ENCODE assay signal across 16 cellular contexts in the genomic region with DNA sequence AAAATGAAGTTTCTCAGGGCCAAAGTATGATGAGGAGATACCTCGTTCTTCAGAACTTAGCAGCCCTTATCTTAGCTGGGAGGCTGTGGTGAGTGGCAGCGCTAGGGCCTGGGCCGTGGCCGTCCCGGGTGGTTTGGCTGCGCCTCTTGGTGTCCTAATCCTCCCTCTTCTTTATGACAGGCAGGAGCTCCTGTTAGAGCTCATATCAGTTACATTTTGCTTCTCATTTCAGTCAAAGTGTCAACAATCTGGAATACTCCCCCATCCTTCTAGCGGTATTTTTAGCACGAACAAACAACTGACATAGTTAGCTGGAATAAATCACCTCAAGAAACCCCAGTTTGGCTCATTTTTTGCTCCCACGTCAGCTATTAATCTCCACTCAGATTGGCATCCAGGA.
DNase-seq lines count a peak whose midpoint lies in the region; TF ChIP-seq lines count a peak whose summit lies in the region.
"Had no signal": no experiment of that assay in that cellular context is flagged by ENCODE, and none has a peak within 500 bp of the region (broad histone marks: within the 10 kb centered on the region; RNA-seq: fewer than 3 reads in every experiment).

No MANE protein-coding gene starts in this region.

- H2AFZ ChIP-seq in OCI-LY7 (ENCODE audit: low read length) = peak overlapping the region; percentile 45; the same call in 1 of the 2 replicates

- H3K27me3 ChIP-seq in ovary = no peaks in the 10 kb centered on the region
- H3K27me3 ChIP-seq: suprapubic skin had no signal

- BruUV-seq in OCI-LY7 (replicated peaks; lab: Mats Ljungman, UMichigan) (no TSS peak), MCF 10A (replicated peaks; lab: Mats Ljungman, UMichigan) (no TSS peak)

- POLR2A ChIA-PET in HEK293 (lab: Yijun Ruan, JAX) = no interaction called here
- POLR2A ChIA-PET in OCI-LY7 (lab: Charles Lee) = interaction anchor here (1.1 kb wide), 1 partner anchor 12 kb away, joined by 3 read pairs; no protein-coding TSS in a partner anchor
- POLR2A ChIA-PET in MCF 10A (lab: Yijun Ruan, JAX) = no interaction called here

- no peaks in the 10 kb centered on the region for H3K4me1 ChIP-seq in HEK293 (ENCODE audit: control insufficient read depth, insufficient read depth, low read length)
- peaks cover 7% of the 10 kb centered on the region for H3K4me1 ChIP-seq in OCI-LY7 (ENCODE audit: insufficient read depth, low read length, poor library complexity, severe bottlenecking)
- H3K4me1 ChIP-seq in ovary (ENCODE audit: insufficient read depth) = peaks cover 11% of the 10 kb centered on the region

- H3K27me3 Mint-ChIP-seq in endothelial cell (ENCODE audit: unreplicated experiment) = peaks cover 8% of the 10 kb centered on the region
- H3K27me3 Mint-ChIP-seq in nephron progenitor cell (ENCODE audit: low read depth, poor library complexity) = peaks cover 14% of the 10 kb centered on the region
- no peaks in the 10 kb centered on the region for H3K27me3 Mint-ChIP-seq in MCF 10A (ENCODE audit: insufficient read depth, unreplicated experiment)
- H3K27me3 Mint-ChIP-seq: activated CD8-positive, alpha-beta T cell treated with anti-CD3 and anti-CD28 coated beads for 36 hours had no signal

- H3K4me3 Mint-ChIP-seq in endothelial cell (ENCODE audit: unreplicated experiment) (no peak overlapping the region), nephron progenitor cell (no peak overlapping the region), MCF 10A (ENCODE audit: unreplicated experiment) (no peak overlapping the region)
- H3K4me3 Mint-ChIP-seq: activated CD8-positive, alpha-beta T cell treated with anti-CD3 and anti-CD28 coated beads for 36 hours; H9 had no signal

- intact Hi-C loops in OCI-LY7 (cut with micrococcal nuclease; ENCODE audit: unreplicated experiment) (no loop called here), ovary (cut with DNase I) (no loop called here), MCF 10A (cut with micrococcal nuclease) (no loop called here)

- TF ChIP-seq EP300 in ovary (IDR thresholded peaks at IDR 0.05) = no peak

- H4K20me1 ChIP-seq in OCI-LY7 (ENCODE audit: insufficient read depth, low read length) = no peaks in the 10 kb centered on the region

- DNase-seq in OCI-LY7 (ENCODE audit: low spot score) = no peak
- no peak for DNase-seq in endothelial cell (ENCODE audit: low spot score)
- DNase-seq in nephron progenitor cell = no peak
- no peak for DNase-seq in ovary
- DNase-seq in NCI-H187 treated with DMSO at 0.1 percent for 48 hours (lab: John Stamatoyannopoulos, UW) = no peak
- no peak for DNase-seq in activated CD8-positive, alpha-beta memory T cell treated with anti-CD3 and anti-CD28 coated beads, Interleukin-2, amount 50 U/mL, for 4 hours
- DNase-seq in MCF 10A (ENCODE audit: unreplicated experiment) = no peak
- DNase-seq: activated CD8-positive, alpha-beta T cell treated with anti-CD3 and anti-CD28 coated beads for 36 hours; activated effector memory CD4-positive, alpha-beta T cell treated with anti-CD3 and anti-CD28 coated beads, Interleukin-2, amount 50 U/mL, for 16 hours; aorta; H9; mucosa of descending colon; NCI-H226; WERI-Rb-1 had no signal

- H3K27ac ChIP-seq in HEK293 (ENCODE audit: extremely low read depth, low read depth, low read length) (no peak overlapping the region), OCI-LY7 (ENCODE audit: low read depth, low read length, poor library complexity, severe bottlenecking) (no peak overlapping the region), ovary (no peak overlapping the region)
- H3K27ac ChIP-seq: suprapubic skin, WERI-Rb-1 had no signal

- H3K4me1 Mint-ChIP-seq in endothelial cell (ENCODE audit: unreplicated experiment) (peaks cover 37% of the 10 kb centered on the region), nephron progenitor cell (peaks cover 41% of the 10 kb centered on the region), MCF 10A (ENCODE audit: insufficient read depth, unreplicated experiment) (peaks cover 26% of the 10 kb centered on the region)

- peaks cover 15% of the 10 kb centered on the region for H3K36me3 Mint-ChIP-seq in endothelial cell (ENCODE audit: low read depth, unreplicated experiment)
- H3K36me3 Mint-ChIP-seq in nephron progenitor cell (ENCODE audit: low read depth) = no peaks in the 10 kb centered on the region
- H3K36me3 Mint-ChIP-seq in MCF 10A (ENCODE audit: insufficient read depth, unreplicated experiment) = no peaks in the 10 kb centered on the region

- H3K9me3 ChIP-seq in HEK293 (ENCODE audit: control insufficient read depth, insufficient read depth, low read depth, low read length) (no peaks in the 10 kb centered on the region), OCI-LY7 (ENCODE audit: low read length) (no peaks in the 10 kb centered on the region), ovary (no peaks in the 10 kb centered on the region)
- H3K9me3 ChIP-seq: mucosa of descending colon, suprapubic skin had no signal

- H3K27ac Mint-ChIP-seq in endothelial cell (ENCODE audit: unreplicated experiment) = peak overlapping the region; percentile 77
- H3K27ac Mint-ChIP-seq in nephron progenitor cell = peak overlapping the region; percentile 78
- H3K27ac Mint-ChIP-seq in MCF 10A (ENCODE audit: low read depth, unreplicated experiment) = no peak overlapping the region
- H3K27ac Mint-ChIP-seq: activated CD8-positive, alpha-beta T cell treated with anti-CD3 and anti-CD28 coated beads for 36 hours had no signal

- TF ChIP-seq POLR2A in ovary (IDR thresholded peaks at IDR 0.05) = no peak

- H3K79me2 ChIP-seq in OCI-LY7 (ENCODE audit: insufficient read depth, low read depth, low read length) = no peaks in the 10 kb centered on the region

- CTCF ChIA-PET in HEK293 (lab: Yijun Ruan, JAX) = interaction anchor here (1.2 kb wide), 1 partner anchor 70 kb away, joined by 3 read pairs; no protein-coding TSS in a partner anchor
- CTCF ChIA-PET in OCI-LY7 (lab: Charles Lee; ENCODE audit: unreplicated experiment) = no interaction called here
- CTCF ChIA-PET in MCF 10A (lab: Yijun Ruan, JAX) = interaction anchor here (0.6 kb wide), 1 partner anchor 57 kb away, joined by 3 read pairs; no protein-coding TSS in a partner anchor

- no peak overlapping the region for H3K4me3 ChIP-seq in HEK293 (ENCODE audit: low read depth, low read length)
- H3K4me3 ChIP-seq in OCI-LY7 (ENCODE audit: low read depth, low read length, poor library complexity, severe bottlenecking) = no peak overlapping the region
- no peak overlapping the region for H3K4me3 ChIP-seq in ovary
- H3K4me3 ChIP-seq: mucosa of descending colon, suprapubic skin had no signal

- no peak overlapping the region for H3K4me2 ChIP-seq in OCI-LY7 (ENCODE audit: low read length)

- TF ChIP-seq CTCF in HEK293 (tag by site-specific recombination; IDR thresholded peaks at IDR 0.05) (no peak), OCI-LY7 (conservative IDR thresholded peaks at IDR 0.05; ENCODE audit: low read length) (no peak), endothelial cell (IDR thresholded peaks at IDR 0.05; ENCODE audit: unreplicated experiment) (no peak), nephron progenitor cell (IDR thresholded peaks at IDR 0.05) (no peak), ovary (IDR thresholded peaks at IDR 0.05) (no peak), MCF 10A (IDR thresholded peaks at IDR 0.05; ENCODE audit: unreplicated experiment) (no peak)

- H3K36me3 ChIP-seq in HEK293 (ENCODE audit: control insufficient read depth in 2 of 2, insufficient read depth in 1 of 2, low read length in 2 of 2) (no peaks in the 10 kb centered on the region; a peak in 1 of 3 replicates), OCI-LY7 (ENCODE audit: insufficient read depth, low read length) (no peaks in the 10 kb centered on the region), ovary (no peaks in the 10 kb centered on the region)
- H3K36me3 ChIP-seq: suprapubic skin had no signal

- H3K9me3 Mint-ChIP-seq in endothelial cell (ENCODE audit: unreplicated experiment) (no peaks in the 10 kb centered on the region), nephron progenitor cell (no peaks in the 10 kb centered on the region), MCF 10A (ENCODE audit: unreplicated experiment) (no peaks in the 10 kb centered on the region)
- H3K9me3 Mint-ChIP-seq: activated CD8-positive, alpha-beta T cell treated with anti-CD3 and anti-CD28 coated beads for 36 hours; H9 had no signal

- no peaks in the 10 kb centered on the region for H3K9me2 ChIP-seq in OCI-LY7 (ENCODE audit: insufficient read depth, low read length)

- WGBS in ovary, 3 donors = 37 to 43% (median 39%) methylated on average over 9 of the region's 9 CpGs

TF ChIP-seq in HEK293, 187 proteins besides CTCF, POLR2A, EP300 and RAD21:
- TF ChIP-seq OSR2 (tag by site-specific recombination; IDR thresholded peaks at IDR 0.05) = peak; percentile 43; the same call in 1 of the 2 replicates
- no peak for TF ChIP-seq ZNF311 (tag by site-specific recombination; IDR thresholded peaks at IDR 0.05; ENCODE audit: borderline replicate concordance)
- 0 out of 2 replicates have a peak, but pooled peaks have one; percentile 23 for TF ChIP-seq GLIS1 (tag by site-specific recombination; IDR thresholded peaks at IDR 0.05)
- TF ChIP-seq TCF7L2 (IDR thresholded peaks at IDR 0.05; ENCODE audit: borderline replicate concordance, low read depth, low read length) = no peak
- TF ChIP-seq ZNF157 (tag by site-specific recombination; IDR thresholded peaks at IDR 0.05) = no peak
- TF ChIP-seq WT1 (tag by site-specific recombination; IDR thresholded peaks at IDR 0.05) = peak; percentile 98
- no peak for TF ChIP-seq SCRT1 (tag by site-specific recombination; IDR thresholded peaks at IDR 0.05; ENCODE audit: borderline replicate concordance)
